In the genomic region with DNA sequence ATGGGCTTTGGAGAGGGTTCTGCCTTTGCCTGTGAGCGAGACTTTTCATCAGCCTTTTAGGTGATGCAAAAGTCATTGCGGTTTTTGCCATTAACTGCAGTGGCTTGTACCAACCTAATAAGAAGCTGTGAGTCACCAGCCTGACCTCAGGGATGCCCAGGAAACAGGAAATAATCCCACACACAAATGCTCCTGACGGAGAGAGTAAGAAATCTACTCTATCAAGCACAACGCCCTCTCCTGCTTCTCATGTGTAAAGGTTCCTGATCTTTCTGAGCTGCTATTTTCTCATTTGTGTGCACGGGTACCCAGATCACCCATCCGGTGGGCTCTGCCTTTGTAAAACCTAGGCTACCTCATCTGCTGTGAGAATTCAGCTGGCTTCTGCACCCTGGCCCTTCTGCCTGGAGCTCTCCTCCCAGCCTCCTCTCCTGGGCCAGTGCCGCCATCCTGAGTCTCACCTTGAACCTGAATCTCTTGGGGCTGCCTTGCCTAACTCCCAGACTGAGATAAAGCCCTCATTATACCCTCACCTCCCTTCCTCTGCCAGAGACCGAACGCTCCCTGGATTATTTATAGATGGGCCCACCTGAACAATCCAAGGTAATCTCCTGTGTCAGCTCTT, we compare ENCODE assay signal across 1 cellular context.
TF ChIP-seq lines count a peak whose summit lies in the region.

No MANE protein-coding gene starts in this region.

TF ChIP-seq in H1, 55 proteins besides CTCF, POLR2A, EP300 and RAD21 (continued from another document):
- TF ChIP-seq TBP (IDR thresholded peaks at IDR 0.05; ENCODE audit: low read depth, low read length) (no peak), NANOG (IDR thresholded peaks at IDR 0.05; ENCODE audit: insufficient read depth, low read depth, low read length, poor library complexity, severe bottlenecking) (no peak), KDM4A (IDR thresholded peaks at IDR 0.05; ENCODE audit: low read depth, low read length, severe bottlenecking) (no peak), MAFK (IDR thresholded peaks at IDR 0.05; ENCODE audit: low read depth, low read length) (no peak), TEAD4 (IDR thresholded peaks at IDR 0.05; ENCODE audit: low read depth, low read length) (no peak), BACH1 (IDR thresholded peaks at IDR 0.05; ENCODE audit: low read length) (no peak), SRF (IDR thresholded peaks at IDR 0.05; ENCODE audit: low read depth, low read length) (no peak)
- TF ChIP-seq, protein P1, sequence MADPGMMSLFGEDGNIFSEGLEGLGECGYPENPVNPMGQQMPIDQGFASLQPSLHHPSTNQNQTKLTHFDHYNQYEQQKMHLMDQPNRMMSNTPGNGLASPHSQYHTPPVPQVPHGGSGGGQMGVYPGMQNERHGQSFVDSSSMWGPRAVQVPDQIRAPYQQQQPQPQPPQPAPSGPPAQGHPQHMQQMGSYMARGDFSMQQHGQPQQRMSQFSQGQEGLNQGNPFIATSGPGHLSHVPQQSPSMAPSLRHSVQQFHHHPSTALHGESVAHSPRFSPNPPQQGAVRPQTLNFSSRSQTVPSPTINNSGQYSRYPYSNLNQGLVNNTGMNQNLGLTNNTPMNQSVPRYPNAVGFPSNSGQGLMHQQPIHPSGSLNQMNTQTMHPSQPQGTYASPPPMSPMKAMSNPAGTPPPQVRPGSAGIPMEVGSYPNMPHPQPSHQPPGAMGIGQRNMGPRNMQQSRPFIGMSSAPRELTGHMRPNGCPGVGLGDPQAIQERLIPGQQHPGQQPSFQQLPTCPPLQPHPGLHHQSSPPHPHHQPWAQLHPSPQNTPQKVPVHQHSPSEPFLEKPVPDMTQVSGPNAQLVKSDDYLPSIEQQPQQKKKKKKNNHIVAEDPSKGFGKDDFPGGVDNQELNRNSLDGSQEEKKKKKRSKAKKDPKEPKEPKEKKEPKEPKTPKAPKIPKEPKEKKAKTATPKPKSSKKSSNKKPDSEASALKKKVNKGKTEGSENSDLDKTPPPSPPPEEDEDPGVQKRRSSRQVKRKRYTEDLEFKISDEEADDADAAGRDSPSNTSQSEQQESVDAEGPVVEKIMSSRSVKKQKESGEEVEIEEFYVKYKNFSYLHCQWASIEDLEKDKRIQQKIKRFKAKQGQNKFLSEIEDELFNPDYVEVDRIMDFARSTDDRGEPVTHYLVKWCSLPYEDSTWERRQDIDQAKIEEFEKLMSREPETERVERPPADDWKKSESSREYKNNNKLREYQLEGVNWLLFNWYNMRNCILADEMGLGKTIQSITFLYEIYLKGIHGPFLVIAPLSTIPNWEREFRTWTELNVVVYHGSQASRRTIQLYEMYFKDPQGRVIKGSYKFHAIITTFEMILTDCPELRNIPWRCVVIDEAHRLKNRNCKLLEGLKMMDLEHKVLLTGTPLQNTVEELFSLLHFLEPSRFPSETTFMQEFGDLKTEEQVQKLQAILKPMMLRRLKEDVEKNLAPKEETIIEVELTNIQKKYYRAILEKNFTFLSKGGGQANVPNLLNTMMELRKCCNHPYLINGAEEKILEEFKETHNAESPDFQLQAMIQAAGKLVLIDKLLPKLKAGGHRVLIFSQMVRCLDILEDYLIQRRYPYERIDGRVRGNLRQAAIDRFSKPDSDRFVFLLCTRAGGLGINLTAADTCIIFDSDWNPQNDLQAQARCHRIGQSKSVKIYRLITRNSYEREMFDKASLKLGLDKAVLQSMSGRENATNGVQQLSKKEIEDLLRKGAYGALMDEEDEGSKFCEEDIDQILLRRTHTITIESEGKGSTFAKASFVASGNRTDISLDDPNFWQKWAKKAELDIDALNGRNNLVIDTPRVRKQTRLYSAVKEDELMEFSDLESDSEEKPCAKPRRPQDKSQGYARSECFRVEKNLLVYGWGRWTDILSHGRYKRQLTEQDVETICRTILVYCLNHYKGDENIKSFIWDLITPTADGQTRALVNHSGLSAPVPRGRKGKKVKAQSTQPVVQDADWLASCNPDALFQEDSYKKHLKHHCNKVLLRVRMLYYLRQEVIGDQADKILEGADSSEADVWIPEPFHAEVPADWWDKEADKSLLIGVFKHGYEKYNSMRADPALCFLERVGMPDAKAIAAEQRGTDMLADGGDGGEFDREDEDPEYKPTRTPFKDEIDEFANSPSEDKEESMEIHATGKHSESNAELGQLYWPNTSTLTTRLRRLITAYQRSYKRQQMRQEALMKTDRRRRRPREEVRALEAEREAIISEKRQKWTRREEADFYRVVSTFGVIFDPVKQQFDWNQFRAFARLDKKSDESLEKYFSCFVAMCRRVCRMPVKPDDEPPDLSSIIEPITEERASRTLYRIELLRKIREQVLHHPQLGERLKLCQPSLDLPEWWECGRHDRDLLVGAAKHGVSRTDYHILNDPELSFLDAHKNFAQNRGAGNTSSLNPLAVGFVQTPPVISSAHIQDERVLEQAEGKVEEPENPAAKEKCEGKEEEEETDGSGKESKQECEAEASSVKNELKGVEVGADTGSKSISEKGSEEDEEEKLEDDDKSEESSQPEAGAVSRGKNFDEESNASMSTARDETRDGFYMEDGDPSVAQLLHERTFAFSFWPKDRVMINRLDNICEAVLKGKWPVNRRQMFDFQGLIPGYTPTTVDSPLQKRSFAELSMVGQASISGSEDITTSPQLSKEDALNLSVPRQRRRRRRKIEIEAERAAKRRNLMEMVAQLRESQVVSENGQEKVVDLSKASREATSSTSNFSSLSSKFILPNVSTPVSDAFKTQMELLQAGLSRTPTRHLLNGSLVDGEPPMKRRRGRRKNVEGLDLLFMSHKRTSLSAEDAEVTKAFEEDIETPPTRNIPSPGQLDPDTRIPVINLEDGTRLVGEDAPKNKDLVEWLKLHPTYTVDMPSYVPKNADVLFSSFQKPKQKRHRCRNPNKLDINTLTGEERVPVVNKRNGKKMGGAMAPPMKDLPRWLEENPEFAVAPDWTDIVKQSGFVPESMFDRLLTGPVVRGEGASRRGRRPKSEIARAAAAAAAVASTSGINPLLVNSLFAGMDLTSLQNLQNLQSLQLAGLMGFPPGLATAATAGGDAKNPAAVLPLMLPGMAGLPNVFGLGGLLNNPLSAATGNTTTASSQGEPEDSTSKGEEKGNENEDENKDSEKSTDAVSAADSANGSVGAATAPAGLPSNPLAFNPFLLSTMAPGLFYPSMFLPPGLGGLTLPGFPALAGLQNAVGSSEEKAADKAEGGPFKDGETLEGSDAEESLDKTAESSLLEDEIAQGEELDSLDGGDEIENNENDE (IDR thresholded peaks at IDR 0.05; ENCODE audit: insufficient replicate concordance, low read length): no peak
- TF ChIP-seq, protein P2, sequence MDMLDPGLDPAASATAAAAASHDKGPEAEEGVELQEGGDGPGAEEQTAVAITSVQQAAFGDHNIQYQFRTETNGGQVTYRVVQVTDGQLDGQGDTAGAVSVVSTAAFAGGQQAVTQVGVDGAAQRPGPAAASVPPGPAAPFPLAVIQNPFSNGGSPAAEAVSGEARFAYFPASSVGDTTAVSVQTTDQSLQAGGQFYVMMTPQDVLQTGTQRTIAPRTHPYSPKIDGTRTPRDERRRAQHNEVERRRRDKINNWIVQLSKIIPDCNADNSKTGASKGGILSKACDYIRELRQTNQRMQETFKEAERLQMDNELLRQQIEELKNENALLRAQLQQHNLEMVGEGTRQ (IDR thresholded peaks at IDR 0.05; ENCODE audit: low read length): no peak
